23 cellular contexts compared by ENCODE assay signal in the genomic region with DNA sequence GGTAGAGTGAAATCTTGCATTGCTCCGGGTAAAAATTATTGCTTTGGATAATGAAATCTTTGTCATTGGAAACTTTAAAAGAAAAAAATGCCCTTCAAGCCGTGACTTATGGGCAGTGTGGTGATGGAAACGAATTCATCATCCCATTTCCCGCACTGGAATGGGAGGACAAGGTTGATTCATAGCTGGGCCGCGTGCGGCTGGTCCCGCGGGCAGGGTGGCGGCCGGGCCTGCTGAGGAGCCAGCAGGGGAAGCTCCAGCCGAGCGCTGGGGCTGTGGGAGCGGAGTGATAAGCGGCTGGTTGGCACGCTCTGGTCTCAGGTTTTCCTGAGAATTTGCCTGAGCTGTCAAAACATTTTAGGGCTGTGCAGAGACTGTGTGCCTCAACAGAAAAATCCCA.
DNase-seq lines count a peak whose midpoint lies in the region; TF ChIP-seq lines count a peak whose summit lies in the region.
"Had no signal": no experiment of that assay in that cellular context is flagged by ENCODE, and none has a peak within 500 bp of the region (broad histone marks: within the 10 kb centered on the region; RNA-seq: fewer than 3 reads in every experiment).

No MANE protein-coding gene starts in this region.

- peak overlapping the region; percentile 36 for H3K4me3 ChIP-seq in OCI-LY3 (ENCODE audit: low read length)
- no peak overlapping the region for H3K4me3 ChIP-seq in brain microvascular endothelial cell (ENCODE audit: low read depth, low read length)
- no peak overlapping the region for H3K4me3 ChIP-seq in mesodermal cell (ENCODE audit: extremely low read depth, insufficient read depth, low read length, poor library complexity, severe bottlenecking)
- no peak overlapping the region for H3K4me3 ChIP-seq in effector memory CD4-positive, alpha-beta T cell (ENCODE audit: insufficient read depth, low read depth, low read length, poor library complexity, severe bottlenecking)
- H3K4me3 ChIP-seq: breast epithelium, colonic mucosa, HAP-1, MG63, SK-N-MC, transverse colon had no signal

- H3K27me3 Mint-ChIP-seq in activated CD4-positive, alpha-beta memory T cell treated with anti-CD3 and anti-CD28 coated beads for 36 hours = no peaks in the 10 kb centered on the region
- H3K27me3 Mint-ChIP-seq: CD4-positive, alpha-beta memory T cell; stimulated activated naive CD8-positive, alpha-beta T cell treated with anti-CD3 and anti-CD28 coated beads, Interleukin-15, Interleukin-2, amounts not matched to agents 100 ng/mL and 50 ng/mL, for 24 hours had no signal

- intact Hi-C loops in activated CD4-positive, alpha-beta memory T cell treated with anti-CD3 and anti-CD28 coated beads for 36 hours (cut with micrococcal nuclease) = no loop called here

- H3K27ac ChIP-seq in OCI-LY3 (ENCODE audit: low read length) (peak overlapping the region; percentile 97), brain microvascular endothelial cell (no peak overlapping the region), mesodermal cell (ENCODE audit: low read depth, low read length, severe bottlenecking) (peak overlapping the region; percentile 87)
- no peak overlapping the region for H3K27ac ChIP-seq in effector memory CD4-positive, alpha-beta T cell (ENCODE audit: insufficient read depth, low read length, poor library complexity, severe bottlenecking)
- H3K27ac ChIP-seq: breast epithelium, colonic mucosa, RWPE1, SK-N-MC, transverse colon had no signal

- peaks cover 14% of the 10 kb centered on the region for H3K4me1 Mint-ChIP-seq in activated CD4-positive, alpha-beta memory T cell treated with anti-CD3 and anti-CD28 coated beads for 36 hours (ENCODE audit: low read depth)

- DNase-seq in brain microvascular endothelial cell (peak; percentile 16), stromal cell of bone marrow (ENCODE audit: low read depth) (peak; percentile 25), NCI-H1417 (lab: John Stamatoyannopoulos, UW) (no peak)
- DNase-seq in activated CD4-positive, alpha-beta memory T cell treated with anti-CD3 and anti-CD28 coated beads for 36 hours = no peak
- DNase-seq in activated naive CD4-positive, alpha-beta T cell treated with Interleukin-2 at 50 U/mL for 16 hours = no peak
- no peak for DNase-seq in effector memory CD4-positive, alpha-beta T cell
- DNase-seq: activated CD8-positive, alpha-beta memory T cell treated with anti-CD3 and anti-CD28 coated beads, Interleukin-2, amount 50 U/mL, for 48 hours; CD4-positive, alpha-beta memory T cell; colonic mucosa; NCI-H1436; NCI-H2107; NCI-H510A treated with DMSO at 0.1 percent for 48 hours; stimulated activated CD4-positive, alpha-beta T cell treated with anti-CD3 and anti-CD28 coated beads, Interleukin-4, amount 100 ng/mL, for 24 hours; T-helper 2 cell; transverse colon had no signal

- WGBS in mesodermal cell (ENCODE audit: insufficient coverage in 2 of 2), 2 experiments = 81 to 87% methylated on average over 15 to 16 of the region's 16 CpGs

- H3K36me3 ChIP-seq in OCI-LY3 (replicated peaks; ENCODE audit: low read depth, low read length) = no peaks in the 10 kb centered on the region
- no peaks in the 10 kb centered on the region for H3K36me3 ChIP-seq in brain microvascular endothelial cell (replicated peaks)
- no peaks in the 10 kb centered on the region for H3K36me3 ChIP-seq in mesodermal cell (ENCODE audit: control insufficient read depth, insufficient read depth, low read length)
- H3K36me3 ChIP-seq in effector memory CD4-positive, alpha-beta T cell (ENCODE audit: control insufficient read depth, insufficient read depth, low read length) = no peaks in the 10 kb centered on the region
- H3K36me3 ChIP-seq: breast epithelium, colonic mucosa, HAP-1, MG63, transverse colon had no signal

- no peak overlapping the region for H3K4me3 Mint-ChIP-seq in activated CD4-positive, alpha-beta memory T cell treated with anti-CD3 and anti-CD28 coated beads for 36 hours
- H3K4me3 Mint-ChIP-seq: CD4-positive, alpha-beta memory T cell; stimulated activated naive CD8-positive, alpha-beta T cell treated with anti-CD3 and anti-CD28 coated beads, Interleukin-15, Interleukin-2, amounts not matched to agents 100 ng/mL and 50 ng/mL, for 24 hours had no signal

- CTCF ChIA-PET in activated CD4-positive, alpha-beta memory T cell treated with anti-CD3 and anti-CD28 coated beads for 36 hours (lab: Charles Lee) = no interaction called here

- H4K20me1 ChIP-seq in OCI-LY3 (ENCODE audit: insufficient read depth, low read length) = no peaks in the 10 kb centered on the region

- TF ChIP-seq CTCF in OCI-LY3 (IDR thresholded peaks at IDR 0.05; ENCODE audit: low read depth, low read length) (no peak), brain microvascular endothelial cell (IDR thresholded peaks at IDR 0.05; ENCODE audit: low read depth, low read length, missing control alignments) (no peak)

- in situ Hi-C loops in brain microvascular endothelial cell (cut with HindIII; ENCODE audit: low pct_ligation_motif_present, low sequenced_read_pairs) = no loop called here

- peak overlapping the region; percentile 86 for H3K9ac ChIP-seq in OCI-LY3 (ENCODE audit: low read length)

- peak overlapping the region; percentile 67 for H3K4me2 ChIP-seq in OCI-LY3 (ENCODE audit: low read length)

- H2AFZ ChIP-seq in OCI-LY3 (ENCODE audit: low read depth, low read length) = peak overlapping the region; percentile 65

- H3K9me3 Mint-ChIP-seq in activated CD4-positive, alpha-beta memory T cell treated with anti-CD3 and anti-CD28 coated beads for 36 hours = no peaks in the 10 kb centered on the region
- H3K9me3 Mint-ChIP-seq: CD4-positive, alpha-beta memory T cell; stimulated activated naive CD8-positive, alpha-beta T cell treated with anti-CD3 and anti-CD28 coated beads, Interleukin-15, Interleukin-2, amounts not matched to agents 100 ng/mL and 50 ng/mL, for 24 hours had no signal

- peaks cover 71% of the 10 kb centered on the region for H3K4me1 ChIP-seq in OCI-LY3 (ENCODE audit: low read length)
- H3K4me1 ChIP-seq in mesodermal cell (ENCODE audit: control insufficient read depth, insufficient read depth, low read length, poor library complexity, severe bottlenecking) = peaks cover 30% of the 10 kb centered on the region
- H3K4me1 ChIP-seq in effector memory CD4-positive, alpha-beta T cell (ENCODE audit: control insufficient read depth, insufficient read depth, low read length, poor library complexity, severe bottlenecking) = no peaks in the 10 kb centered on the region
- H3K4me1 ChIP-seq: breast epithelium, colonic mucosa, HAP-1 had no signal

- no peaks in the 10 kb centered on the region for H3K36me3 Mint-ChIP-seq in activated CD4-positive, alpha-beta memory T cell treated with anti-CD3 and anti-CD28 coated beads for 36 hours
- H3K36me3 Mint-ChIP-seq: CD4-positive, alpha-beta memory T cell had no signal

- H3K27me3 ChIP-seq in OCI-LY3 (ENCODE audit: low read depth, low read length) (no peaks in the 10 kb centered on the region), brain microvascular endothelial cell (replicated peaks) (no peaks in the 10 kb centered on the region)
- no peaks in the 10 kb centered on the region for H3K27me3 ChIP-seq in effector memory CD4-positive, alpha-beta T cell (replicated peaks; ENCODE audit: control insufficient read depth, insufficient read depth, low read length, poor library complexity, severe bottlenecking)
- H3K27me3 ChIP-seq: breast epithelium, colonic mucosa, MG63, transverse colon had no signal

- H3K79me2 ChIP-seq in OCI-LY3 (ENCODE audit: low read length) = no peaks in the 10 kb centered on the region

- POLR2A ChIA-PET in activated CD4-positive, alpha-beta memory T cell treated with anti-CD3 and anti-CD28 coated beads for 36 hours (lab: Charles Lee) = no interaction called here

- H3K27ac Mint-ChIP-seq in activated CD4-positive, alpha-beta memory T cell treated with anti-CD3 and anti-CD28 coated beads for 36 hours = no peak overlapping the region

- H3K9me3 ChIP-seq in OCI-LY3 (ENCODE audit: insufficient read depth, low read length) = no peaks in the 10 kb centered on the region
- H3K9me3 ChIP-seq in mesodermal cell (ENCODE audit: control insufficient read depth, low read length) = no peaks in the 10 kb centered on the region
- H3K9me3 ChIP-seq in effector memory CD4-positive, alpha-beta T cell (ENCODE audit: control insufficient read depth, low read length) = no peaks in the 10 kb centered on the region
- H3K9me3 ChIP-seq: breast epithelium, colonic mucosa, HAP-1, MG63, transverse colon had no signal

Comparison
In these comparisons a context has a peak if more than half of its experiments do, and no peak if none do; other contexts are left out.
1. H3K27ac ChIP-seq: peak in OCI-LY3 (single experiment) and mesodermal cell (single experiment); none in brain microvascular endothelial cell (single experiment) and effector memory CD4-positive, alpha-beta T cell (single experiment).
2. DNase-seq: peak in brain microvascular endothelial cell (single experiment) and stromal cell of bone marrow (single experiment); none in activated CD4-positive, alpha-beta memory T cell treated with anti-CD3 and anti-CD28 coated beads for 36 hours (single experiment), NCI-H1417 (0 of 3), activated naive CD4-positive, alpha-beta T cell treated with Interleukin-2 at 50 U/mL for 16 hours (single experiment) and effector memory CD4-positive, alpha-beta T cell (0 of 3).